26 cellular contexts compared by ENCODE assay signal in genomic region chr2:141200191-141200590, GRCh38.
DNase-seq lines count a peak whose midpoint lies in the region; TF ChIP-seq lines count a peak whose summit lies in the region.
"Had no signal": no experiment of that assay in that cellular context is flagged by ENCODE, and none has a peak within 500 bp of the region (broad histone marks: within the 10 kb centered on the region; RNA-seq: fewer than 3 reads in every experiment).

No MANE protein-coding gene starts in this region.

- no peak for TF ChIP-seq CTCF in fibroblast of pulmonary artery (IDR thresholded peaks at IDR 0.05; ENCODE audit: low read length, missing control alignments)

- H3K4me3 ChIP-seq in fibroblast of pulmonary artery (replicated peaks; ENCODE audit: low read depth, low read length) = no peak overlapping the region
- H3K4me3 ChIP-seq: A549, HAP-1, SK-N-MC had no signal

- DNase-seq in EH (ENCODE audit: low read depth) (peak; percentile 0), amniotic epithelial cell (ENCODE audit: low read depth) (peak; percentile 78), fibroblast of pulmonary artery (ENCODE audit: low read depth) (peak; percentile 59), myocyte (ENCODE audit: low read depth) (peak; percentile 55), MV-4-11 (lab: John Stamatoyannopoulos, UW) (no peak), SKM-1 treated with dmso at 0.1 percent for 144 hours (lab: John Stamatoyannopoulos, UW; ENCODE audit: unreplicated experiment) (no peak), HT-29 (ENCODE audit: low spot score) (no peak), COR-L47 (lab: John Stamatoyannopoulos, UW) (no peak)
- DNase-seq: AML-193; C1 segment of cervical spinal cord; CD8-positive, alpha-beta T cell; DMS 273 treated with DMSO at 0.1 percent for 48 hours; DMS79; GOT3; HFFc6; NCI-H1092; NCI-H1417 treated with DMSO at 0.1 percent for 48 hours; NCI-H187 treated with DMSO at 0.1 percent for 48 hours; NCI-H2171 treated with DMSO at 0.1 percent for 48 hours; NCI-H524 treated with DMSO at 0.1 percent for 48 hours; NCI-H774; SIG-M5; T-cell had no signal

Comparison
In these comparisons a context has a peak if more than half of its experiments do, and no peak if none do; other contexts are left out.
1. DNase-seq: peak in EH (single experiment), amniotic epithelial cell (single experiment), fibroblast of pulmonary artery (single experiment) and myocyte (single experiment); none in MV-4-11 (single experiment), SKM-1 treated with dmso at 0.1 percent for 144 hours (single experiment), HT-29 (single experiment) and COR-L47 (single experiment).